ENCODE assay signal across 10 cellular contexts in the genomic region with DNA sequence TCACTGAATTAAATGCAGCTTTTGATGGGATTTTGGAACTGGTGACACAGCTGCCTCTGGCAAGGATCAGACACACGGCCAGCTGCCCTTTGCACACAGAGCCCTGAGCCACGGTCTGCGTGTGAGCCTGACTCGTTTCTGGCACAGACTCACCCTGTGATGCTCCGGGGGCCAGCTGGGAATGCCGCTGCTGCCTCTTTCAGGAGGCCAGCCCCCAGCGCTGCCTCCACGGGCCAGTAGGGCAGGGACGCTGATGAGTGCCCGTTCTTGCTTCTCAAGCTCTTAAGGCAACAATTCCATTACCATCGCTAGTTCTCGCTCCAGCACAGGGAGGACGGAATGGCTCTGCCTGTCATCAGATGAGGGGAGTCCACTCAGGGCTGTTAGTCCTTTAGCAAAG.
A peak's percentile ranks its signal among the peaks of the same experiment; 100 is the strongest.
DNase-seq lines count a peak whose midpoint lies in the region; ATAC-seq and TF ChIP-seq lines count a peak whose summit lies in the region.
"Had no signal": no experiment of that assay in that cellular context is flagged by ENCODE, and none has a peak within 500 bp of the region (broad histone marks: within the 10 kb centered on the region; RNA-seq: fewer than 3 reads in every experiment).

No MANE protein-coding gene starts in this region.

- no peak overlapping the region for H3K4me3 ChIP-seq in AG10803 (ENCODE audit: low read length)

- peak; percentile 3 for DNase-seq in AG10803 (ENCODE audit: low read depth)
- peak; percentile 24 to 57 for DNase-seq in NCI-H524 (lab: John Stamatoyannopoulos, UW)
- DNase-seq in foreskin melanocyte, result peak; percentile 92
- DNase-seq in occipital lobe (lab: John Stamatoyannopoulos, UW), result peak; percentile 54
- no peak for DNase-seq in stimulated activated naive B cell treated with anti-CD40 and anti-IgM and Interleukin-4, amounts not matched to agents 10 μg/mL and 1 μg/mL and 100 μg/mL, for 72 hours
- DNase-seq in kidney tubule cell (ENCODE audit: low spot score), result no peak
- DNase-seq in cerebellar cortex (ENCODE audit: low spot score), result no peak
- DNase-seq: stimulated activated CD4-positive, alpha-beta T cell treated with anti-CD3 and anti-CD28 coated beads, Interleukin-12 subunit alpha, Interleukin-12 subunit beta, amount 100 ng/mL, for 4 hours; T-helper 9 cell had no signal

- no peaks in the 10 kb centered on the region for H3K27me3 Mint-ChIP-seq in stimulated activated naive B cell treated with anti-CD40 and anti-IgM and Interleukin-4, amounts not matched to agents 10 μg/mL and 1 μg/mL and 100 μg/mL, for 72 hours

- no peak overlapping the region for H3K27ac Mint-ChIP-seq in stimulated activated naive B cell treated with anti-CD40 and anti-IgM and Interleukin-4, amounts not matched to agents 10 μg/mL and 1 μg/mL and 100 μg/mL, for 72 hours

- no peak overlapping the region for H3K4me3 Mint-ChIP-seq in stimulated activated naive B cell treated with anti-CD40 and anti-IgM and Interleukin-4, amounts not matched to agents 10 μg/mL and 1 μg/mL and 100 μg/mL, for 72 hours

- H3K36me3 Mint-ChIP-seq in stimulated activated naive B cell treated with anti-CD40 and anti-IgM and Interleukin-4, amounts not matched to agents 10 μg/mL and 1 μg/mL and 100 μg/mL, for 72 hours, result peaks cover 0 to 13% of the 10 kb centered on the region in 2 donors

- H3K9me3 Mint-ChIP-seq in stimulated activated naive B cell treated with anti-CD40 and anti-IgM and Interleukin-4, amounts not matched to agents 10 μg/mL and 1 μg/mL and 100 μg/mL, for 72 hours, result peaks cover 0 to 3% of the 10 kb centered on the region in 2 donors

- no peak for TF ChIP-seq CTCF in AG10803 (conservative IDR thresholded peaks at IDR 0.05; ENCODE audit: low read length)

- peaks cover 11 to 18% of the 10 kb centered on the region in 2 donors for H3K4me1 Mint-ChIP-seq in stimulated activated naive B cell treated with anti-CD40 and anti-IgM and Interleukin-4, amounts not matched to agents 10 μg/mL and 1 μg/mL and 100 μg/mL, for 72 hours

- ATAC-seq in stimulated activated naive B cell treated with anti-CD40 and anti-IgM and Interleukin-4, amounts not matched to agents 10 μg/mL and 1 μg/mL and 100 μg/mL, for 72 hours (replicated peaks), result no peak
- ATAC-seq in HG03442 (IDR thresholded peaks at IDR 0.05; ENCODE audit: unreplicated experiment), result no peak

Comparison
In these comparisons a context has a peak if more than half of its experiments do, and no peak if none do; other contexts are left out.
1. DNase-seq: peak in AG10803 (single experiment), NCI-H524 (2 of 2), foreskin melanocyte (single experiment) and occipital lobe (single experiment); none in stimulated activated naive B cell treated with anti-CD40 and anti-IgM and Interleukin-4, amounts not matched to agents 10 μg/mL and 1 μg/mL and 100 μg/mL, for 72 hours (single experiment), kidney tubule cell (single experiment) and cerebellar cortex (single experiment).